Comparison of ENCODE assay signal across 12 cellular contexts in genomic region chr11:116840224-116840745, GRCh38. TPM values are rescaled to one million over a fixed set of nuclear protein-coding genes. Genes with fewer than 3 reads are reported as not detected.
DNase-seq lines count a peak whose midpoint lies in the region; ATAC-seq, FAIRE-seq and TF ChIP-seq lines count a peak whose summit lies in the region.
"Had no signal": no experiment of that assay in that cellular context is flagged by ENCODE, and none has a peak within 500 bp of the region (broad histone marks: within the 10 kb centered on the region; RNA-seq: fewer than 3 reads in every experiment).

No MANE protein-coding gene starts in this region.

- H3K4me1 Mint-ChIP-seq in type B pancreatic cell (ENCODE audit: unreplicated experiment) (peaks cover 13% of the 10 kb centered on the region), glutamatergic neuron (ENCODE audit: low read depth, unreplicated experiment) (no peaks in the 10 kb centered on the region)

- H3K4me3 ChIP-seq in cardiac muscle cell, result no peak overlapping the region
- H3K4me3 ChIP-seq in fibroblast of the aortic adventitia (ENCODE audit: low read depth, low read length), result no peak overlapping the region
- H3K4me3 ChIP-seq: pancreas had no signal

- peaks cover 8% of the 10 kb centered on the region for H3K36me3 ChIP-seq in cardiac muscle cell

- FAIRE-seq in H54 (lab: Jason Lieb, UNC), result no peak
- FAIRE-seq: pancreas had no signal

- intact Hi-C loops in cardiac septum (cut with DNase I), result no loop called here

- H3K27me3 ChIP-seq in cardiac muscle cell, result no peaks in the 10 kb centered on the region
- H3K27me3 ChIP-seq: pancreas had no signal

- H3K4me3 Mint-ChIP-seq in type B pancreatic cell, result no peak overlapping the region
- H3K4me3 Mint-ChIP-seq in glutamatergic neuron (ENCODE audit: unreplicated experiment), result no peak overlapping the region

- peak; percentile 36 to 58 for DNase-seq in cardiac muscle cell (ENCODE audit: low read depth in 1 of 2, low spot score in 1 of 2)
- no peak for DNase-seq in cardiac septum (ENCODE audit: low spot score)
- peak; percentile 37 for DNase-seq in NCI-H69 (lab: John Stamatoyannopoulos, UW)
- peak; percentile 21 for DNase-seq in fibroblast of the aortic adventitia (ENCODE audit: low read depth)
- no peak for DNase-seq in type B pancreatic cell (ENCODE audit: extremely low spot score, unreplicated experiment)
- no peak for DNase-seq in glutamatergic neuron
- no peak for DNase-seq in H54 (ENCODE audit: insufficient read length, low spot score)
- DNase-seq: activated CD8-positive, alpha-beta memory T cell treated with anti-CD3 and anti-CD28 coated beads, Interleukin-2, amount 50 U/mL, for 48 hours; NCI-H2171 treated with DMSO at 0.1 percent for 48 hours; pancreas had no signal

- TF ChIP-seq CTCF in cardiac muscle cell (IDR thresholded peaks at IDR 0.05; ENCODE audit: low read depth, low read length), result peak; percentile 53
- TF ChIP-seq CTCF in fibroblast of the aortic adventitia (IDR thresholded peaks at IDR 0.05; ENCODE audit: insufficient read depth, low read length), result peak; percentile 31
- TF ChIP-seq CTCF in type B pancreatic cell (conservative IDR thresholded peaks at IDR 0.05), result no peak
- no peak for TF ChIP-seq CTCF in glutamatergic neuron (IDR thresholded peaks at IDR 0.05; ENCODE audit: partially characterized antibody, unreplicated experiment)

- no peaks in the 10 kb centered on the region for H3K27me3 Mint-ChIP-seq in type B pancreatic cell
- peaks cover 3% of the 10 kb centered on the region for H3K27me3 Mint-ChIP-seq in glutamatergic neuron (ENCODE audit: unreplicated experiment)

- H3K9me3 ChIP-seq in cardiac muscle cell (ENCODE audit: low read depth), result no peaks in the 10 kb centered on the region
- H3K9me3 ChIP-seq: pancreas had no signal

- peaks cover 29% of the 10 kb centered on the region for H3K4me1 ChIP-seq in cardiac muscle cell (ENCODE audit: low read depth)

- H3K36me3 Mint-ChIP-seq in type B pancreatic cell (peaks cover 9% of the 10 kb centered on the region), glutamatergic neuron (ENCODE audit: unreplicated experiment) (no peaks in the 10 kb centered on the region)

- no peak for ATAC-seq in HG03571 (IDR thresholded peaks at IDR 0.05; ENCODE audit: unreplicated experiment)
- ATAC-seq: pancreas had no signal

- H3K9me3 Mint-ChIP-seq in type B pancreatic cell (no peaks in the 10 kb centered on the region), glutamatergic neuron (ENCODE audit: unreplicated experiment) (peaks cover 4% of the 10 kb centered on the region)

- H3K27ac Mint-ChIP-seq in type B pancreatic cell, result peak overlapping the region; percentile 43
- H3K27ac Mint-ChIP-seq in glutamatergic neuron (ENCODE audit: unreplicated experiment), result no peak overlapping the region

- no peak for TF ChIP-seq POLR2A in H54 (IDR thresholded peaks at IDR 0.05; ENCODE audit: low read depth, low read length)

- H3K27ac ChIP-seq in cardiac muscle cell, result no peak overlapping the region
- H3K27ac ChIP-seq: pancreas had no signal

RNA-seq across cellular contexts. Expression of gene APOA1, which starts 2.9 kb away (rescaled TPM):
- total RNA-seq in cardiac muscle cell (56.3 and 85.9 TPM in 2 replicates), cardiac septum (47.2 TPM), fibroblast of the aortic adventitia (ENCODE audit: low replicate concordance) (0.72 and 70.3 TPM in 2 replicates), type B pancreatic cell (ENCODE audit: low replicate concordance) (116 and 626 TPM in 2 replicates), glutamatergic neuron (ENCODE audit: unreplicated experiment) (not detected)
- 59.0 and 117 TPM in 2 replicates for polyA plus RNA-seq in cardiac muscle cell

RNA-seq across cellular contexts. Expression of gene APOC3, which starts 10.6 kb away (rescaled TPM):
- total RNA-seq in cardiac muscle cell (2.3 TPM in 1 of 2 replicates, not detected in the other), cardiac septum (not detected), fibroblast of the aortic adventitia (ENCODE audit: low replicate concordance) (not detected in 2 replicates), type B pancreatic cell (ENCODE audit: low replicate concordance) (21.6 and 54.4 TPM in 2 replicates), glutamatergic neuron (ENCODE audit: unreplicated experiment) (not detected)
- 0.96 and 2.6 TPM in 2 replicates for polyA plus RNA-seq in cardiac muscle cell
- total RNA-seq: cerebellum had no signal

RNA-seq across cellular contexts. Expression of gene APOA4, which starts 17.2 kb away (rescaled TPM):
- total RNA-seq in cardiac muscle cell (0.86 and 2.1 TPM in 2 replicates), cardiac septum (not detected), fibroblast of the aortic adventitia (ENCODE audit: low replicate concordance) (not detected in 2 replicates), type B pancreatic cell (ENCODE audit: low replicate concordance) (21.7 and 88.5 TPM in 2 replicates), glutamatergic neuron (ENCODE audit: unreplicated experiment) (not detected)
- polyA plus RNA-seq in cardiac muscle cell, result 0.57 and 2.1 TPM in 2 replicates
- total RNA-seq: pancreas had no signal

RNA-seq across cellular contexts. Expression of gene APOA5, which starts 48.6 kb away (rescaled TPM):
- not detected in 2 replicates for total RNA-seq in cardiac muscle cell
- polyA plus RNA-seq in cardiac muscle cell, result not detected in 2 replicates
- total RNA-seq in cardiac septum, result not detected
- not detected in 2 replicates for total RNA-seq in fibroblast of the aortic adventitia (ENCODE audit: low replicate concordance)
- 0.95 TPM in 1 of 2 replicates, not detected in the other for total RNA-seq in type B pancreatic cell (ENCODE audit: low replicate concordance)
- not detected for total RNA-seq in glutamatergic neuron (ENCODE audit: unreplicated experiment)
- total RNA-seq: cerebellum had no signal

RNA-seq across cellular contexts. Expression of gene ZPR1, which starts 52.5 kb away (rescaled TPM):
- total RNA-seq in cardiac muscle cell (18.4 and 21.4 TPM in 2 replicates), cardiac septum (24.8 TPM), fibroblast of the aortic adventitia (ENCODE audit: low replicate concordance) (25.5 and 37.1 TPM in 2 replicates), type B pancreatic cell (ENCODE audit: low replicate concordance) (41.2 and 57.0 TPM in 2 replicates), glutamatergic neuron (ENCODE audit: unreplicated experiment) (61.9 TPM)
- polyA plus RNA-seq in cardiac muscle cell, result 43.9 and 48.4 TPM in 2 replicates

Comparison
In these comparisons a context has a peak if more than half of its experiments do, and no peak if none do; other contexts are left out.
1. DNase-seq: peak in cardiac muscle cell (2 of 2), NCI-H69 (single experiment) and fibroblast of the aortic adventitia (single experiment); none in cardiac septum (single experiment), type B pancreatic cell (single experiment), glutamatergic neuron (single experiment) and H54 (single experiment).
2. CTCF ChIP-seq: peak in cardiac muscle cell (single experiment) and fibroblast of the aortic adventitia (single experiment); none in type B pancreatic cell (single experiment) and glutamatergic neuron (single experiment).